Comparison of ENCODE assay signal across 1 cellular context in the genomic region with DNA sequence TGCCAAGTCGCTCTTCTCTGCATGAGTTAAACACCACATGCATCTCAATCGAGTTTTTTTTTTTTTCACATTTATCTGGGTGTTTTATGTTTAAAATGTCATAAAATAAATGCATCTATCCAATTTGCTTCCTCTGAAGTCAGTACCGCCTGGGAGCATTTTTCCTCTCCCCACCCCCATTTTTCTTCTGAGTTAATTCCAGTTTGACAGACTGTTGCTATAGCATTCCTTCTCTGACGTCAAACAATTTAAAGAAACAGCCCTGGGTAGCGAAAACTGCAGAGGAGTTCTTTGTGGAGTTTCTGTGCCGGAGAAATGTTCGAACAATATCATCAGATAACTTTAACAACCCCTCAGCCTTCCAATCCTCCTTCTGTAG.
TF ChIP-seq lines count a peak whose summit lies in the region.

No MANE protein-coding gene starts in this region.

TF ChIP-seq in K562, 482 proteins besides CTCF, POLR2A, EP300 and RAD21 (continued from another document and continues in another):
- TF ChIP-seq, protein P1, sequence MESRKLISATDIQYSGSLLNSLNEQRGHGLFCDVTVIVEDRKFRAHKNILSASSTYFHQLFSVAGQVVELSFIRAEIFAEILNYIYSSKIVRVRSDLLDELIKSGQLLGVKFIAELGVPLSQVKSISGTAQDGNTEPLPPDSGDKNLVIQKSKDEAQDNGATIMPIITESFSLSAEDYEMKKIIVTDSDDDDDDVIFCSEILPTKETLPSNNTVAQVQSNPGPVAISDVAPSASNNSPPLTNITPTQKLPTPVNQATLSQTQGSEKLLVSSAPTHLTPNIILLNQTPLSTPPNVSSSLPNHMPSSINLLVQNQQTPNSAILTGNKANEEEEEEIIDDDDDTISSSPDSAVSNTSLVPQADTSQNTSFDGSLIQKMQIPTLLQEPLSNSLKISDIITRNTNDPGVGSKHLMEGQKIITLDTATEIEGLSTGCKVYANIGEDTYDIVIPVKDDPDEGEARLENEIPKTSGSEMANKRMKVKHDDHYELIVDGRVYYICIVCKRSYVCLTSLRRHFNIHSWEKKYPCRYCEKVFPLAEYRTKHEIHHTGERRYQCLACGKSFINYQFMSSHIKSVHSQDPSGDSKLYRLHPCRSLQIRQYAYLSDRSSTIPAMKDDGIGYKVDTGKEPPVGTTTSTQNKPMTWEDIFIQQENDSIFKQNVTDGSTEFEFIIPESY (CRISPR knock-in tag; IDR thresholded peaks at IDR 0.05), result no peak
- TF ChIP-seq, protein P2, sequence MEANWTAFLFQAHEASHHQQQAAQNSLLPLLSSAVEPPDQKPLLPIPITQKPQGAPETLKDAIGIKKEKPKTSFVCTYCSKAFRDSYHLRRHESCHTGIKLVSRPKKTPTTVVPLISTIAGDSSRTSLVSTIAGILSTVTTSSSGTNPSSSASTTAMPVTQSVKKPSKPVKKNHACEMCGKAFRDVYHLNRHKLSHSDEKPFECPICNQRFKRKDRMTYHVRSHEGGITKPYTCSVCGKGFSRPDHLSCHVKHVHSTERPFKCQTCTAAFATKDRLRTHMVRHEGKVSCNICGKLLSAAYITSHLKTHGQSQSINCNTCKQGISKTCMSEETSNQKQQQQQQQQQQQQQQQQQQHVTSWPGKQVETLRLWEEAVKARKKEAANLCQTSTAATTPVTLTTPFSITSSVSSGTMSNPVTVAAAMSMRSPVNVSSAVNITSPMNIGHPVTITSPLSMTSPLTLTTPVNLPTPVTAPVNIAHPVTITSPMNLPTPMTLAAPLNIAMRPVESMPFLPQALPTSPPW (CRISPR knock-in tag; IDR thresholded peaks at IDR 0.05), result no peak
- TF ChIP-seq WHSC1 (IDR thresholded peaks at IDR 0.05; ENCODE audit: low read length) (no peak), NR2C2 (CRISPR knock-in tag; IDR thresholded peaks at IDR 0.05) (no peak), NR2C2 (tag; IDR thresholded peaks at IDR 0.05) (no peak), HDAC6 (IDR thresholded peaks at IDR 0.05; ENCODE audit: low read depth, low read length) (no peak), ZSCAN29 (IDR thresholded peaks at IDR 0.05) (no peak), MBD2 (IDR thresholded peaks at IDR 0.05; ENCODE audit: borderline replicate concordance, low read depth) (no peak), ZBTB8A (IDR thresholded peaks at IDR 0.05; ENCODE audit: partially characterized antibody) (no peak), DNMT1 (IDR thresholded peaks at IDR 0.05) (no peak), MEIS2 (IDR thresholded peaks at IDR 0.05; ENCODE audit: partially characterized antibody) (peak; percentile 55)
- TF ChIP-seq, protein P3, sequence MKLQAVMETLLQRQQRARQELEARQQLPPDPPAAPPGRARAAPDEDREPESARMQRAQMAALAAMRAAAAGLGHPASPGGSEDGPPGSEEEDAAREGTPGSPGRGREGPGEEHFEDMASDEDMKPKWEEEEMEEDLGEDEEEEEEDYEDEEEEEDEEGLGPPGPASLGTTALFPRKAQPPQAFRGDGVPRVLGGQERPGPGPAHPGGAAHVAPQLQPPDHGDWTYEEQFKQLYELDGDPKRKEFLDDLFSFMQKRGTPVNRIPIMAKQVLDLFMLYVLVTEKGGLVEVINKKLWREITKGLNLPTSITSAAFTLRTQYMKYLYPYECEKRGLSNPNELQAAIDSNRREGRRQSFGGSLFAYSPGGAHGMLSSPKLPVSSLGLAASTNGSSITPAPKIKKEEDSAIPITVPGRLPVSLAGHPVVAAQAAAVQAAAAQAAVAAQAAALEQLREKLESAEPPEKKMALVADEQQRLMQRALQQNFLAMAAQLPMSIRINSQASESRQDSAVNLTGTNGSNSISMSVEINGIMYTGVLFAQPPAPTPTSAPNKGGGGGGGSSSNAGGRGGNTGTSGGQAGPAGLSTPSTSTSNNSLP (IDR thresholded peaks at IDR 0.05; ENCODE audit: borderline replicate concordance, low read depth, low read length), result no peak
- TF ChIP-seq, protein P4, sequence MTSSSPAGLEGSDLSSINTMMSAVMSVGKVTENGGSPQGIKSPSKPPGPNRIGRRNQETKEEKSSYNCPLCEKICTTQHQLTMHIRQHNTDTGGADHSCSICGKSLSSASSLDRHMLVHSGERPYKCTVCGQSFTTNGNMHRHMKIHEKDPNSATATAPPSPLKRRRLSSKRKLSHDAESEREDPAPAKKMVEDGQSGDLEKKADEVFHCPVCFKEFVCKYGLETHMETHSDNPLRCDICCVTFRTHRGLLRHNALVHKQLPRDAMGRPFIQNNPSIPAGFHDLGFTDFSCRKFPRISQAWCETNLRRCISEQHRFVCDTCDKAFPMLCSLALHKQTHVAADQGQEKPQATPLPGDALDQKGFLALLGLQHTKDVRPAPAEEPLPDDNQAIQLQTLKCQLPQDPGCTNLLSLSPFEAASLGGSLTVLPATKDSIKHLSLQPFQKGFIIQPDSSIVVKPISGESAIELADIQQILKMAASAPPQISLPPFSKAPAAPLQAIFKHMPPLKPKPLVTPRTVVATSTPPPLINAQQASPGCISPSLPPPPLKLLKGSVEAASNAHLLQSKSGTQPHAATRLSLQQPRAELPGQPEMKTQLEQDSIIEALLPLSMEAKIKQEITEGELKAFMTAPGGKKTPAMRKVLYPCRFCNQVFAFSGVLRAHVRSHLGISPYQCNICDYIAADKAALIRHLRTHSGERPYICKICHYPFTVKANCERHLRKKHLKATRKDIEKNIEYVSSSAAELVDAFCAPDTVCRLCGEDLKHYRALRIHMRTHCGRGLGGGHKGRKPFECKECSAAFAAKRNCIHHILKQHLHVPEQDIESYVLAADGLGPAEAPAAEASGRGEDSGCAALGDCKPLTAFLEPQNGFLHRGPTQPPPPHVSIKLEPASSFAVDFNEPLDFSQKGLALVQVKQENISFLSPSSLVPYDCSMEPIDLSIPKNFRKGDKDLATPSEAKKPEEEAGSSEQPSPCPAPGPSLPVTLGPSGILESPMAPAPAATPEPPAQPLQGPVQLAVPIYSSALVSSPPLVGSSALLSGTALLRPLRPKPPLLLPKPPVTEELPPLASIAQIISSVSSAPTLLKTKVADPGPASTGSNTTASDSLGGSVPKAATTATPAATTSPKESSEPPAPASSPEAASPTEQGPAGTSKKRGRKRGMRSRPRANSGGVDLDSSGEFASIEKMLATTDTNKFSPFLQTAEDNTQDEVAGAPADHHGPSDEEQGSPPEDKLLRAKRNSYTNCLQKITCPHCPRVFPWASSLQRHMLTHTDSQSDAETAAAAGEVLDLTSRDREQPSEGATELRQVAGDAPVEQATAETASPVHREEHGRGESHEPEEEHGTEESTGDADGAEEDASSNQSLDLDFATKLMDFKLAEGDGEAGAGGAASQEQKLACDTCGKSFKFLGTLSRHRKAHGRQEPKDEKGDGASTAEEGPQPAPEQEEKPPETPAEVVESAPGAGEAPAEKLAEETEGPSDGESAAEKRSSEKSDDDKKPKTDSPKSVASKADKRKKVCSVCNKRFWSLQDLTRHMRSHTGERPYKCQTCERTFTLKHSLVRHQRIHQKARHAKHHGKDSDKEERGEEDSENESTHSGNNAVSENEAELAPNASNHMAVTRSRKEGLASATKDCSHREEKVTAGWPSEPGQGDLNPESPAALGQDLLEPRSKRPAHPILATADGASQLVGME (CRISPR knock-in tag; IDR thresholded peaks at IDR 0.05), result no peak
- TF ChIP-seq, protein P5, sequence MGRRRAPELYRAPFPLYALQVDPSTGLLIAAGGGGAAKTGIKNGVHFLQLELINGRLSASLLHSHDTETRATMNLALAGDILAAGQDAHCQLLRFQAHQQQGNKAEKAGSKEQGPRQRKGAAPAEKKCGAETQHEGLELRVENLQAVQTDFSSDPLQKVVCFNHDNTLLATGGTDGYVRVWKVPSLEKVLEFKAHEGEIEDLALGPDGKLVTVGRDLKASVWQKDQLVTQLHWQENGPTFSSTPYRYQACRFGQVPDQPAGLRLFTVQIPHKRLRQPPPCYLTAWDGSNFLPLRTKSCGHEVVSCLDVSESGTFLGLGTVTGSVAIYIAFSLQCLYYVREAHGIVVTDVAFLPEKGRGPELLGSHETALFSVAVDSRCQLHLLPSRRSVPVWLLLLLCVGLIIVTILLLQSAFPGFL (CRISPR knock-in tag; IDR thresholded peaks at IDR 0.05), result no peak
- TF ChIP-seq, protein P6, sequence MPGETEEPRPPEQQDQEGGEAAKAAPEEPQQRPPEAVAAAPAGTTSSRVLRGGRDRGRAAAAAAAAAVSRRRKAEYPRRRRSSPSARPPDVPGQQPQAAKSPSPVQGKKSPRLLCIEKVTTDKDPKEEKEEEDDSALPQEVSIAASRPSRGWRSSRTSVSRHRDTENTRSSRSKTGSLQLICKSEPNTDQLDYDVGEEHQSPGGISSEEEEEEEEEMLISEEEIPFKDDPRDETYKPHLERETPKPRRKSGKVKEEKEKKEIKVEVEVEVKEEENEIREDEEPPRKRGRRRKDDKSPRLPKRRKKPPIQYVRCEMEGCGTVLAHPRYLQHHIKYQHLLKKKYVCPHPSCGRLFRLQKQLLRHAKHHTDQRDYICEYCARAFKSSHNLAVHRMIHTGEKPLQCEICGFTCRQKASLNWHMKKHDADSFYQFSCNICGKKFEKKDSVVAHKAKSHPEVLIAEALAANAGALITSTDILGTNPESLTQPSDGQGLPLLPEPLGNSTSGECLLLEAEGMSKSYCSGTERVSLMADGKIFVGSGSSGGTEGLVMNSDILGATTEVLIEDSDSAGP (CRISPR knock-in tag; IDR thresholded peaks at IDR 0.05), result peak; percentile 88
- TF ChIP-seq, protein P7, sequence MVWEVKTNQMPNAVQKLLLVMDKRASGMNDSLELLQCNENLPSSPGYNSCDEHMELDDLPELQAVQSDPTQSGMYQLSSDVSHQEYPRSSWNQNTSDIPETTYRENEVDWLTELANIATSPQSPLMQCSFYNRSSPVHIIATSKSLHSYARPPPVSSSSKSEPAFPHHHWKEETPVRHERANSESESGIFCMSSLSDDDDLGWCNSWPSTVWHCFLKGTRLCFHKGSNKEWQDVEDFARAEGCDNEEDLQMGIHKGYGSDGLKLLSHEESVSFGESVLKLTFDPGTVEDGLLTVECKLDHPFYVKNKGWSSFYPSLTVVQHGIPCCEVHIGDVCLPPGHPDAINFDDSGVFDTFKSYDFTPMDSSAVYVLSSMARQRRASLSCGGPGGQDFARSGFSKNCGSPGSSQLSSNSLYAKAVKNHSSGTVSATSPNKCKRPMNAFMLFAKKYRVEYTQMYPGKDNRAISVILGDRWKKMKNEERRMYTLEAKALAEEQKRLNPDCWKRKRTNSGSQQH (CRISPR knock-in tag; IDR thresholded peaks at IDR 0.05), result no peak
- TF ChIP-seq, protein P8, sequence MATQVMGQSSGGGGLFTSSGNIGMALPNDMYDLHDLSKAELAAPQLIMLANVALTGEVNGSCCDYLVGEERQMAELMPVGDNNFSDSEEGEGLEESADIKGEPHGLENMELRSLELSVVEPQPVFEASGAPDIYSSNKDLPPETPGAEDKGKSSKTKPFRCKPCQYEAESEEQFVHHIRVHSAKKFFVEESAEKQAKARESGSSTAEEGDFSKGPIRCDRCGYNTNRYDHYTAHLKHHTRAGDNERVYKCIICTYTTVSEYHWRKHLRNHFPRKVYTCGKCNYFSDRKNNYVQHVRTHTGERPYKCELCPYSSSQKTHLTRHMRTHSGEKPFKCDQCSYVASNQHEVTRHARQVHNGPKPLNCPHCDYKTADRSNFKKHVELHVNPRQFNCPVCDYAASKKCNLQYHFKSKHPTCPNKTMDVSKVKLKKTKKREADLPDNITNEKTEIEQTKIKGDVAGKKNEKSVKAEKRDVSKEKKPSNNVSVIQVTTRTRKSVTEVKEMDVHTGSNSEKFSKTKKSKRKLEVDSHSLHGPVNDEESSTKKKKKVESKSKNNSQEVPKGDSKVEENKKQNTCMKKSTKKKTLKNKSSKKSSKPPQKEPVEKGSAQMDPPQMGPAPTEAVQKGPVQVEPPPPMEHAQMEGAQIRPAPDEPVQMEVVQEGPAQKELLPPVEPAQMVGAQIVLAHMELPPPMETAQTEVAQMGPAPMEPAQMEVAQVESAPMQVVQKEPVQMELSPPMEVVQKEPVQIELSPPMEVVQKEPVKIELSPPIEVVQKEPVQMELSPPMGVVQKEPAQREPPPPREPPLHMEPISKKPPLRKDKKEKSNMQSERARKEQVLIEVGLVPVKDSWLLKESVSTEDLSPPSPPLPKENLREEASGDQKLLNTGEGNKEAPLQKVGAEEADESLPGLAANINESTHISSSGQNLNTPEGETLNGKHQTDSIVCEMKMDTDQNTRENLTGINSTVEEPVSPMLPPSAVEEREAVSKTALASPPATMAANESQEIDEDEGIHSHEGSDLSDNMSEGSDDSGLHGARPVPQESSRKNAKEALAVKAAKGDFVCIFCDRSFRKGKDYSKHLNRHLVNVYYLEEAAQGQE (CRISPR knock-in tag; IDR thresholded peaks at IDR 0.05; ENCODE audit: low read depth), result no peak
- TF ChIP-seq, protein P9, sequence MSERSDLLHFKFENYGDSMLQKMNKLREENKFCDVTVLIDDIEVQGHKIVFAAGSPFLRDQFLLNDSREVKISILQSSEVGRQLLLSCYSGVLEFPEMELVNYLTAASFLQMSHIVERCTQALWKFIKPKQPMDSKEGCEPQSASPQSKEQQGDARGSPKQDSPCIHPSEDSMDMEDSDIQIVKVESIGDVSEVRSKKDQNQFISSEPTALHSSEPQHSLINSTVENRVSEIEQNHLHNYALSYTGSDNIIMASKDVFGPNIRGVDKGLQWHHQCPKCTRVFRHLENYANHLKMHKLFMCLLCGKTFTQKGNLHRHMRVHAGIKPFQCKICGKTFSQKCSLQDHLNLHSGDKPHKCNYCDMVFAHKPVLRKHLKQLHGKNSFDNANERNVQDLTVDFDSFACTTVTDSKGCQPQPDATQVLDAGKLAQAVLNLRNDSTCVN (CRISPR knock-in tag; IDR thresholded peaks at IDR 0.05), result no peak
- TF ChIP-seq, protein P10, sequence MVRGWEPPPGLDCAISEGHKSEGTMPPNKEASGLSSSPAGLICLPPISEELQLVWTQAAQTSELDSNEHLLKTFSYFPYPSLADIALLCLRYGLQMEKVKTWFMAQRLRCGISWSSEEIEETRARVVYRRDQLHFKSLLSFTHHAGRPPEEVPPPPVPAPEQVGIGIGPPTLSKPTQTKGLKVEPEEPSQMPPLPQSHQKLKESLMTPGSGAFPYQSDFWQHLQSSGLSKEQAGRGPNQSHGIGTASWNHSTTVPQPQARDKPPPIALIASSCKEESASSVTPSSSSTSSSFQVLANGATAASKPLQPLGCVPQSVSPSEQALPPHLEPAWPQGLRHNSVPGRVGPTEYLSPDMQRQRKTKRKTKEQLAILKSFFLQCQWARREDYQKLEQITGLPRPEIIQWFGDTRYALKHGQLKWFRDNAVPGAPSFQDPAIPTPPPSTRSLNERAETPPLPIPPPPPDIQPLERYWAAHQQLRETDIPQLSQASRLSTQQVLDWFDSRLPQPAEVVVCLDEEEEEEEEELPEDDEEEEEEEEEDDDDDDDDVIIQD (CRISPR knock-in tag; IDR thresholded peaks at IDR 0.05), result no peak
- TF ChIP-seq, protein P11, sequence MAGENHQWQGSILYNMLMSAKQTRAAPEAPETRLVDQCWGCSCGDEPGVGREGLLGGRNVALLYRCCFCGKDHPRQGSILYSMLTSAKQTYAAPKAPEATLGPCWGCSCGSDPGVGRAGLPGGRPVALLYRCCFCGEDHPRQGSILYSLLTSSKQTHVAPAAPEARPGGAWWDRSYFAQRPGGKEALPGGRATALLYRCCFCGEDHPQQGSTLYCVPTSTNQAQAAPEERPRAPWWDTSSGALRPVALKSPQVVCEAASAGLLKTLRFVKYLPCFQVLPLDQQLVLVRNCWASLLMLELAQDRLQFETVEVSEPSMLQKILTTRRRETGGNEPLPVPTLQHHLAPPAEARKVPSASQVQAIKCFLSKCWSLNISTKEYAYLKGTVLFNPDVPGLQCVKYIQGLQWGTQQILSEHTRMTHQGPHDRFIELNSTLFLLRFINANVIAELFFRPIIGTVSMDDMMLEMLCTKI (IDR thresholded peaks at IDR 0.05; ENCODE audit: partially characterized antibody), result no peak
